1 cellular context compared by ENCODE assay signal in the genomic region with DNA sequence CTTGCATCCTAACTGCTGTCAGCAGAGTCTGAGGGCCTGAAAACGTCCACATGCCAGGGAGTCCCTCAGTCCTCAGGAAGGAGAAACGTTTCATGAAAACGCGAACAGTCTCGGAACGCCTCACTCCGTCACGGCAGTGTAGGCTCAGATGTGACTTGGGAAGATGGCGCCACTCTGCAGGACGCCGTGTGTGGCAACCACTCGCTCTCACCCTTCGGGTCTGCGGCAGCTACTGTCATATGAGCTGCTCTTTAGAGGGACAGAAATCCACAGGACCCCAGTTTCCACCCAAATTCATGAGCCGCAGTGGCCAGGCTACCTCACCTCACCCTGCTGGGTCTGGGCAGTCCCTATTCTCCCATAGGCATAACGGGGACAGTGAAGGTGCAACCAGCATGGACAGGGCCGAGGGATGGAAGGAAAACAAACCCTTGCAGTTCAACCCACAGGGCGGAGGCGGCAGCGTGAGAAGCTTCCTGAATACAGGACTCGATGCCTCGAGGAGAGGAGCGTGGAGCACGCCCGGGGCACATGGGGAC.
TF ChIP-seq lines count a peak whose summit lies in the region.

No MANE protein-coding gene starts in this region.

TF ChIP-seq in HepG2, 621 proteins besides CTCF, POLR2A, EP300 and RAD21:
- TF ChIP-seq ZNF383 (CRISPR knock-in tag; IDR thresholded peaks at IDR 0.05; ENCODE audit: borderline replicate concordance) (no peak), KLF9 (CRISPR knock-in tag; IDR thresholded peaks at IDR 0.05; ENCODE audit: low read depth) (no peak), SRF (IDR thresholded peaks at IDR 0.05; ENCODE audit: low read depth, low read length) (no peak), NCOA1 (CRISPR knock-in tag; IDR thresholded peaks at IDR 0.05) (no peak), ZNF205 (CRISPR knock-in tag; IDR thresholded peaks at IDR 0.05) (no peak), HES4 (CRISPR knock-in tag; IDR thresholded peaks at IDR 0.05; ENCODE audit: borderline replicate concordance) (no peak)
- TF ChIP-seq, protein P1, sequence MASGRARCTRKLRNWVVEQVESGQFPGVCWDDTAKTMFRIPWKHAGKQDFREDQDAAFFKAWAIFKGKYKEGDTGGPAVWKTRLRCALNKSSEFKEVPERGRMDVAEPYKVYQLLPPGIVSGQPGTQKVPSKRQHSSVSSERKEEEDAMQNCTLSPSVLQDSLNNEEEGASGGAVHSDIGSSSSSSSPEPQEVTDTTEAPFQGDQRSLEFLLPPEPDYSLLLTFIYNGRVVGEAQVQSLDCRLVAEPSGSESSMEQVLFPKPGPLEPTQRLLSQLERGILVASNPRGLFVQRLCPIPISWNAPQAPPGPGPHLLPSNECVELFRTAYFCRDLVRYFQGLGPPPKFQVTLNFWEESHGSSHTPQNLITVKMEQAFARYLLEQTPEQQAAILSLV (CRISPR knock-in tag; IDR thresholded peaks at IDR 0.05; ENCODE audit: borderline replicate concordance) = no peak
- TF ChIP-seq, protein P2, sequence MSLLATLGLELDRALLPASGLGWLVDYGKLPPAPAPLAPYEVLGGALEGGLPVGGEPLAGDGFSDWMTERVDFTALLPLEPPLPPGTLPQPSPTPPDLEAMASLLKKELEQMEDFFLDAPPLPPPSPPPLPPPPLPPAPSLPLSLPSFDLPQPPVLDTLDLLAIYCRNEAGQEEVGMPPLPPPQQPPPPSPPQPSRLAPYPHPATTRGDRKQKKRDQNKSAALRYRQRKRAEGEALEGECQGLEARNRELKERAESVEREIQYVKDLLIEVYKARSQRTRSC (CRISPR knock-in tag; IDR thresholded peaks at IDR 0.05; ENCODE audit: low read depth) = no peak
